15 cellular contexts compared by ENCODE assay signal in genomic region chr4:20017439-20017838, GRCh38.
A peak's percentile ranks its signal among the peaks of the same experiment; 100 is the strongest.
DNase-seq lines count a peak whose midpoint lies in the region; ATAC-seq and TF ChIP-seq lines count a peak whose summit lies in the region.
"Had no signal": no experiment of that assay in that cellular context is flagged by ENCODE, and none has a peak within 500 bp of the region (broad histone marks: within the 10 kb centered on the region; RNA-seq: fewer than 3 reads in every experiment).

No MANE protein-coding gene starts in this region.

- 0 out of 2 replicates have a peak, but pooled peaks have one; percentile 6 for TF ChIP-seq RAD21 in SK-N-SH (IDR thresholded peaks at IDR 0.05; ENCODE audit: low read length)

- 4% methylated on average over 2 of the region's 2 CpGs for WGBS in SK-N-SH (ENCODE audit: low lambda C conversion rate)

- H3K27ac ChIP-seq in ACC112 (ENCODE audit: low read depth, low read length) (peak overlapping the region; percentile 44), SK-N-SH (ENCODE audit: low read depth in 2 of 2, low read length in 1 of 2) (peak overlapping the region; percentile 86 to 92; a peak in 3 of 4 replicates)
- H3K27ac ChIP-seq: BLaER1, PC-9 had no signal

- H2AFZ ChIP-seq in ACC112 (ENCODE audit: low read length, unreplicated experiment), result peak overlapping the region; percentile 13
- H2AFZ ChIP-seq in SK-N-SH (ENCODE audit: low read depth), result no peak overlapping the region
- H2AFZ ChIP-seq: PC-9 had no signal

- peak; percentile 6 for DNase-seq in BJ (ENCODE audit: low read depth)
- peak; percentile 43 for DNase-seq in SK-N-SH
- DNase-seq in fibroblast of pulmonary artery (ENCODE audit: low read depth), result peak; percentile 21
- DNase-seq in stimulated activated CD4-positive, alpha-beta T cell treated with anti-CD3 and anti-CD28 coated beads, Interleukin-4, amount 100 ng/mL, for 1 hour, result no peak
- no peak for DNase-seq in MG63
- DNase-seq: CD8-positive, alpha-beta memory T cell; Karpas-422; NCI-H146; NCI-H524; PC-9; T-helper 1 cell had no signal

- peaks cover 23% of the 10 kb centered on the region for H3F3A ChIP-seq in SK-N-SH (replicated peaks; ENCODE audit: insufficient read depth)

- ATAC-seq in esophagus mucosa, result no peak

- peak overlapping the region; percentile 35 for H3K4me2 ChIP-seq in SK-N-SH
- H3K4me2 ChIP-seq: BLaER1, PC-9 had no signal

- H3K4me3 ChIP-seq in ACC112 (ENCODE audit: low read depth, low read length) (no peak overlapping the region), BJ (ENCODE audit: low read depth, low read length) (no peak overlapping the region), SK-N-SH (ENCODE audit: low read depth in 2 of 2, low read length in 1 of 2) (no peak overlapping the region), fibroblast of pulmonary artery (replicated peaks; ENCODE audit: low read depth, low read length) (no peak overlapping the region), MG63 (no peak overlapping the region)
- H3K4me3 ChIP-seq: BLaER1, HAP-1, PC-9 had no signal

- no peaks in the 10 kb centered on the region for H3K9me2 ChIP-seq in SK-N-SH

- no peaks in the 10 kb centered on the region for H3K36me3 ChIP-seq in ACC112 (ENCODE audit: insufficient read depth, low read length)
- H3K36me3 ChIP-seq in BJ (ENCODE audit: control insufficient read depth, insufficient read depth, low read length), result no peaks in the 10 kb centered on the region
- no peaks in the 10 kb centered on the region for H3K36me3 ChIP-seq in SK-N-SH (replicated peaks in 1 of 2; ENCODE audit: control insufficient read depth in 1 of 2, insufficient read depth in 2 of 2, low read length in 1 of 2)
- no peaks in the 10 kb centered on the region for H3K36me3 ChIP-seq in MG63
- H3K36me3 ChIP-seq: BLaER1, HAP-1 had no signal

- H3K27me3 ChIP-seq in ACC112 (ENCODE audit: insufficient read depth, low read length), result no peaks in the 10 kb centered on the region
- no peaks in the 10 kb centered on the region for H3K27me3 ChIP-seq in BJ (ENCODE audit: control insufficient read depth, insufficient read depth, low read length)
- H3K27me3 ChIP-seq in SK-N-SH (ENCODE audit: insufficient read depth), result no peaks in the 10 kb centered on the region
- no peaks in the 10 kb centered on the region for H3K27me3 ChIP-seq in MG63
- H3K27me3 ChIP-seq: BLaER1 had no signal

- H3K9me3 ChIP-seq in SK-N-SH (no peaks in the 10 kb centered on the region), MG63 (no peaks in the 10 kb centered on the region)
- H3K9me3 ChIP-seq: BLaER1, HAP-1 had no signal

- H3K9ac ChIP-seq in SK-N-SH, result peak overlapping the region; percentile 49; the same call in 1 of the 2 replicates
- H3K9ac ChIP-seq: BLaER1 had no signal

- TF ChIP-seq EP300 in SK-N-SH (IDR thresholded peaks at IDR 0.05; ENCODE audit: borderline replicate concordance in 1 of 2, low read depth in 1 of 2, low read length in 1 of 2), result peak in 1 of 2 experiments; percentile 44; a peak in 2 of 4 replicates

- CTCF ChIA-PET in BJ (lab: Yijun Ruan, JAX), result interaction anchor here (1.1 kb wide), 1 partner anchor 9 kb away, joined by 3 read pairs; no protein-coding TSS in a partner anchor
- CTCF ChIA-PET in SK-N-SH (lab: Yijun Ruan, JAX), result interaction anchor here (0.6 kb wide), 1 partner anchor 190 kb away, joined by 3 read pairs; no protein-coding TSS in a partner anchor

- TF ChIP-seq CTCF in BJ (IDR thresholded peaks at IDR 0.05; ENCODE audit: insufficient read depth, low read depth, low read length) (no peak), SK-N-SH (IDR thresholded peaks at IDR 0.05) (no peak), fibroblast of pulmonary artery (IDR thresholded peaks at IDR 0.05; ENCODE audit: low read length, missing control alignments) (no peak)

- H3K4me1 ChIP-seq in ACC112 (ENCODE audit: control insufficient read depth, insufficient read depth, low read length, unreplicated experiment), result peaks cover 20% of the 10 kb centered on the region
- H3K4me1 ChIP-seq in SK-N-SH (ENCODE audit: control insufficient read depth in 1 of 2, insufficient read depth in 2 of 2, low read depth in 1 of 2, low read length in 1 of 2), result peaks cover 3 to 12% of the 10 kb centered on the region in 2 experiments; a peak in 3 of 4 replicates
- H3K4me1 ChIP-seq: BLaER1, HAP-1 had no signal

- H3K79me2 ChIP-seq in ACC112 (ENCODE audit: control insufficient read depth, insufficient read depth, low read length, unreplicated experiment) (no peaks in the 10 kb centered on the region), SK-N-SH (ENCODE audit: insufficient read depth) (no peaks in the 10 kb centered on the region)

- POLR2A ChIA-PET in BJ (lab: Charles Lee) (no interaction called here), SK-N-SH (lab: Yijun Ruan, JAX) (no interaction called here)

- no peaks in the 10 kb centered on the region for H4K20me1 ChIP-seq in SK-N-SH (ENCODE audit: insufficient read depth)
- H4K20me1 ChIP-seq: BLaER1 had no signal

TF ChIP-seq in SK-N-SH, 30 proteins besides CTCF, POLR2A, EP300 and RAD21 (continues in another document):
- TF ChIP-seq NFIC (IDR thresholded peaks at IDR 0.05; ENCODE audit: borderline replicate concordance) (no peak; the same call in 1 of the 2 replicates), RFX5 (IDR thresholded peaks at IDR 0.05; ENCODE audit: low read length) (0 out of 2 replicates have a peak, but pooled peaks have one; percentile 30), MXI1 (IDR thresholded peaks at IDR 0.05; ENCODE audit: low read depth, low read length) (no peak), SMC3 (IDR thresholded peaks at IDR 0.05; ENCODE audit: low read depth, low read length) (no peak), YY1 (IDR thresholded peaks at IDR 0.05; ENCODE audit: low read depth) (no peak), TAF1 (IDR thresholded peaks at IDR 0.05; ENCODE audit: borderline replicate concordance, low read depth, low read length) (no peak), EZH2phosphoT487 (IDR thresholded peaks at IDR 0.05; ENCODE audit: borderline replicate concordance, low read depth) (no peak), FOXM1 (IDR thresholded peaks at IDR 0.05; ENCODE audit: low read depth) (no peak; the same call in 1 of the 2 replicates), TCF12 (IDR thresholded peaks at IDR 0.05) (no peak; the same call in 1 of the 2 replicates), GABPA (IDR thresholded peaks at IDR 0.05; ENCODE audit: low read depth) (no peak), RCOR1 (IDR thresholded peaks at IDR 0.05; ENCODE audit: low read length) (0 out of 2 replicates have a peak, but pooled peaks have one; percentile 13), GATA2 (CRISPR knock-in tag; IDR thresholded peaks at IDR 0.05) (peak; percentile 49; the same call in 1 of the 2 replicates), SIN3A (IDR thresholded peaks at IDR 0.05; ENCODE audit: borderline replicate concordance, low read depth, low read length) (no peak), POLR2AphosphoS5 (IDR thresholded peaks at IDR 0.05; ENCODE audit: low read depth, low read length) (no peak), USF1 (IDR thresholded peaks at IDR 0.05; ENCODE audit: borderline replicate concordance, low read depth) (peak; percentile 21; the same call in 1 of the 2 replicates), FOXJ3 (CRISPR knock-in tag; IDR thresholded peaks at IDR 0.05) (no peak), NRF1 (IDR thresholded peaks at IDR 0.05; ENCODE audit: low read depth, low read length) (no peak), FOSL2 (IDR thresholded peaks at IDR 0.05; ENCODE audit: borderline replicate concordance, low read depth) (no peak), TEAD4 (IDR thresholded peaks at IDR 0.05; ENCODE audit: borderline replicate concordance, insufficient read depth) (no peak; the same call in none of the 2 replicates), CHD2 (IDR thresholded peaks at IDR 0.05; ENCODE audit: low read length, partially characterized antibody) (no peak), IRF3 (IDR thresholded peaks at IDR 0.05; ENCODE audit: low read depth, low read length) (no peak), USF2 (IDR thresholded peaks at IDR 0.05; ENCODE audit: borderline replicate concordance, low read depth, low read length) (no peak)

Comparison
In these comparisons a context has a peak if more than half of its experiments do, and no peak if none do; other contexts are left out.
1. DNase-seq: peak in BJ (single experiment), SK-N-SH (single experiment) and fibroblast of pulmonary artery (single experiment); none in stimulated activated CD4-positive, alpha-beta T cell treated with anti-CD3 and anti-CD28 coated beads, Interleukin-4, amount 100 ng/mL, for 1 hour (single experiment) and MG63 (single experiment).